26 cellular contexts compared by ENCODE assay signal in genomic region chr1:31679676-31680230, GRCh38. TPM values are rescaled to one million over a fixed set of nuclear protein-coding genes. Genes with fewer than 3 reads are reported as not detected.
"Had no signal": no experiment of that assay in that cellular context is flagged by ENCODE, and none has a peak within 500 bp of the region (broad histone marks: within the 10 kb centered on the region; RNA-seq: fewer than 3 reads in every experiment).

No MANE protein-coding gene starts in this region.

- H3K79me2 ChIP-seq: hepatocyte had no signal

- ATAC-seq: gastrocnemius medialis; mucosa of descending colon; natural killer cell treated with Interleukin-12 subunit alpha and Interleukin-12 subunit beta and Interleukin-15 and Interleukin-18, amount 100 ng/mL, for 72 hours; right lobe of liver had no signal

- H3K27ac ChIP-seq: gastrocnemius medialis, hepatocyte, left ventricle myocardium inferior, neutrophil, right lobe of liver, thoracic aorta had no signal

- H3K4me2 ChIP-seq: hepatocyte had no signal

- H3K27ac Mint-ChIP-seq: activated CD4-positive, alpha-beta memory T cell treated with anti-CD3 and anti-CD28 coated beads, Interleukin-2, amount 10 ng/mL, durations not matched to agents 7 days and 5 days; activated CD4-positive, alpha-beta T cell treated with anti-CD3 and anti-CD28 coated beads, Interleukin-2, amount 10 ng/mL, durations not matched to agents 7 days and 5 days; activated naive CD8-positive, alpha-beta T cell; natural killer cell treated with Interleukin-12 subunit alpha and Interleukin-12 subunit beta and Interleukin-15 and Interleukin-18, amount 100 ng/mL, for 72 hours; stimulated activated naive CD8-positive, alpha-beta T cell treated with anti-CD3 and anti-CD28 coated beads, Interleukin-15, Interleukin-2, amounts not matched to agents 100 ng/mL and 50 ng/mL, for 24 hours; T-helper 1 cell treated with Interleukin-12 subunit alpha and Interleukin-12 subunit beta and Interleukin-4 antibody, amounts not matched to agents 30 μg/mL and 1 μg/mL, for 36 hours had no signal

- H3K4me3 ChIP-seq: gastrocnemius medialis, hepatocyte, left ventricle myocardium inferior, lung, mucosa of descending colon, right lobe of liver, thoracic aorta had no signal

- H3K4me1 Mint-ChIP-seq: activated CD4-positive, alpha-beta memory T cell treated with anti-CD3 and anti-CD28 coated beads, Interleukin-2, amount 10 ng/mL, durations not matched to agents 7 days and 5 days; activated CD4-positive, alpha-beta T cell treated with anti-CD3 and anti-CD28 coated beads, Interleukin-2, amount 10 ng/mL, durations not matched to agents 7 days and 5 days had no signal

- H3K36me3 Mint-ChIP-seq: activated naive CD8-positive, alpha-beta T cell; natural killer cell treated with Interleukin-12 subunit alpha and Interleukin-12 subunit beta and Interleukin-15 and Interleukin-18, amount 100 ng/mL, for 72 hours had no signal

- H3K9me3 Mint-ChIP-seq: activated CD4-positive, alpha-beta memory T cell treated with anti-CD3 and anti-CD28 coated beads, Interleukin-2, amount 10 ng/mL, durations not matched to agents 7 days and 5 days; activated CD4-positive, alpha-beta T cell treated with anti-CD3 and anti-CD28 coated beads, Interleukin-2, amount 10 ng/mL, durations not matched to agents 7 days and 5 days; natural killer cell treated with Interleukin-12 subunit alpha and Interleukin-12 subunit beta and Interleukin-15 and Interleukin-18, amount 100 ng/mL, for 72 hours; stimulated activated naive CD8-positive, alpha-beta T cell treated with anti-CD3 and anti-CD28 coated beads, Interleukin-15, Interleukin-2, amounts not matched to agents 100 ng/mL and 50 ng/mL, for 24 hours; T-helper 1 cell treated with Interleukin-12 subunit alpha and Interleukin-12 subunit beta and Interleukin-4 antibody, amounts not matched to agents 30 μg/mL and 1 μg/mL, for 36 hours had no signal

- H3K9me3 ChIP-seq: gastrocnemius medialis, left ventricle myocardium inferior, mucosa of descending colon, neutrophil, right lobe of liver, thoracic aorta had no signal

- DNase-seq: activated CD4-positive, alpha-beta memory T cell treated with anti-CD3 and anti-CD28 coated beads, Interleukin-2, amount 10 ng/mL, durations not matched to agents 7 days and 5 days; activated CD4-positive, alpha-beta T cell treated with anti-CD3 and anti-CD28 coated beads, Interleukin-2, amount 10 ng/mL, durations not matched to agents 7 days and 5 days; activated CD4-positive, CD25-positive, alpha-beta regulatory T cell treated with anti-CD3 and anti-CD28 coated beads, Interleukin-2, amount 50 U/mL, for 72 hours; activated naive CD4-positive, alpha-beta T cell; activated T-cell treated with anti-CD3 and anti-CD28 coated beads, Interleukin-2, amount 50 U/mL, for 48 hours; anterior cingulate cortex; effector CD8-positive, alpha-beta T cell; gastrocnemius medialis; islet precursor cell; left ventricle myocardium inferior; mucosa of descending colon; right lobe of liver; stimulated activated CD4-positive, alpha-beta T cell treated with anti-CD3 and anti-CD28 coated beads, Interleukin-4, amount 100 ng/mL, for 1 hour; T-helper 9 cell; trophoblast cell; WERI-Rb-1 had no signal

- H3K36me3 ChIP-seq: gastrocnemius medialis, left ventricle myocardium inferior, neutrophil, right lobe of liver, WERI-Rb-1 had no signal

- H3K27me3 Mint-ChIP-seq: activated CD4-positive, alpha-beta T cell treated with anti-CD3 and anti-CD28 coated beads, Interleukin-2, amount 10 ng/mL, durations not matched to agents 7 days and 5 days had no signal

- H3K4me3 Mint-ChIP-seq: activated CD4-positive, alpha-beta memory T cell treated with anti-CD3 and anti-CD28 coated beads, Interleukin-2, amount 10 ng/mL, durations not matched to agents 7 days and 5 days; activated CD4-positive, alpha-beta T cell treated with anti-CD3 and anti-CD28 coated beads, Interleukin-2, amount 10 ng/mL, durations not matched to agents 7 days and 5 days; activated naive CD8-positive, alpha-beta T cell; natural killer cell treated with Interleukin-12 subunit alpha and Interleukin-12 subunit beta and Interleukin-15 and Interleukin-18, amount 100 ng/mL, for 72 hours; stimulated activated naive CD8-positive, alpha-beta T cell treated with anti-CD3 and anti-CD28 coated beads, Interleukin-15, Interleukin-2, amounts not matched to agents 100 ng/mL and 50 ng/mL, for 24 hours; T-helper 1 cell treated with Interleukin-12 subunit alpha and Interleukin-12 subunit beta and Interleukin-4 antibody, amounts not matched to agents 30 μg/mL and 1 μg/mL, for 36 hours had no signal

- H3K4me1 ChIP-seq: right lobe of liver had no signal

- FAIRE-seq: colon, urothelium cell line had no signal

- H3K27me3 ChIP-seq: gastrocnemius medialis, hepatocyte, right lobe of liver had no signal

- H2AFZ ChIP-seq: hepatocyte had no signal

RNA-seq across cellular contexts. Expression of gene COL16A1, which starts 24.1 kb away (rescaled TPM):
- total RNA-seq: activated CD4-positive, alpha-beta memory T cell treated with anti-CD3 and anti-CD28 coated beads, Interleukin-2, amount 10 ng/mL, durations not matched to agents 7 days and 5 days; activated CD4-positive, alpha-beta T cell treated with anti-CD3 and anti-CD28 coated beads, Interleukin-2, amount 10 ng/mL, durations not matched to agents 7 days and 5 days had no signal
